ENCODE assay signal across 26 cellular contexts in the genomic region with DNA sequence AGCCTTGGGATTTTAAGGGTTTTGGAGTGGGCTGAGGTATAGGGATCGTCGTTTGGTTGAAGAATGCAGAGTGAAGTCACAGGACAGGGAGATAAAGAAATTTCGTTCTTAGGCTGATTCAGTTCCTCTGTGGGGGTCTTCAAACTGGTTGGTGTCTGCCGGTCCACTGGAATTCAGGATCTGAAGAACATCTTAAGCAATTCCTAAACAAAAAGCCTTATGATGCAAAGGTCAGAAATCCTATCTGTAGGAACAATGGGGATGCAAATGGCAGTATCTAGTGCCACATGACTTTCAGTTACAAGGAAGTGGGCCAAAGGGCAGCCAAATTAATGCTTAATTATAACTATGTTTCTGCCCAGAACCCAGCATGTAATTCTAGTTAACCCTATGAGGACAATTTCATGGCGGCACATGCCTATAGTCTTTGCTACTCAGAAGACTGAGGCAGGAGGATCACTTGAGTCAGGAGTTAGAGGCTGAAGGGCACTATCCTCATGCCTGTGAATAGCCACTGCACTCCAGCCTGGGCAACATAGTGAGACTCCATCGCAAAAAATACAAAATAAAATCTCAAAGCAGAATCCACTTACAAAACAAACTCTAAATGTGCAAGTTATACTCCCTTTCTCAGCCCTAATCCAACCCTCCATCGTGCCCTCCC. TPM values are rescaled to one million over a fixed set of nuclear protein-coding genes. Genes with fewer than 3 reads are reported as not detected.
DNase-seq lines count a peak whose midpoint lies in the region; ATAC-seq, FAIRE-seq and TF ChIP-seq lines count a peak whose summit lies in the region.
"Had no signal": no experiment of that assay in that cellular context is flagged by ENCODE, and none has a peak within 500 bp of the region (broad histone marks: within the 10 kb centered on the region; RNA-seq: fewer than 3 reads in every experiment).

No MANE protein-coding gene starts in this region.

- H3K36me3 Mint-ChIP-seq in CD14-positive monocyte, result peaks cover 0 to 3% of the 10 kb centered on the region in 2 donors

- H3K9me3 ChIP-seq in HepG2 (ENCODE audit: low read length) (peaks cover 9% of the 10 kb centered on the region; the same call in 1 of the 2 replicates), upper lobe of right lung (no peaks in the 10 kb centered on the region)
- H3K9me3 ChIP-seq: neutrophil had no signal

- POLR2A ChIA-PET in HepG2 (lab: Yijun Ruan, JAX), result no interaction called here

- H4K20me1 ChIP-seq in HepG2 (ENCODE audit: insufficient read depth, low read length), result no peaks in the 10 kb centered on the region

- peaks cover 12 to 15% (median 14%) of the 10 kb centered on the region in 3 donors for H3K27me3 Mint-ChIP-seq in CD14-positive monocyte (ENCODE audit: low read depth in 3 of 3)

- DNase-seq in HTR-8/SVneo (ENCODE audit: insufficient read length, low spot score) (no peak), dedifferentiated amniotic fluid mesenchymal stem cell (ENCODE audit: extremely low spot score) (peak; percentile 47), HepG2 (ENCODE audit: low spot score) (no peak), upper lobe of right lung (no peak), DMS114 treated with DMSO at 0.1 percent for 48 hours (lab: John Stamatoyannopoulos, UW; ENCODE audit: unreplicated experiment) (no peak), posterior cingulate gyrus (no peak), CD14-positive monocyte (ENCODE audit: low spot score) (no peak)
- DNase-seq: activated CD4-positive, alpha-beta T cell treated with anti-CD3 and anti-CD28 coated beads for 1 hour; activated CD8-positive, alpha-beta T cell treated with anti-CD3 and anti-CD28 coated beads, Interleukin-2, amount 10 ng/mL, durations not matched to agents 7 days and 5 days; activated gamma-delta T cell treated with Interleukin-2 at 50 U/mL for 16 hours; activated naive CD8-positive, alpha-beta T cell treated with anti-CD3 and anti-CD28 coated beads, Interleukin-2, amount 50 U/mL, for 24 hours; activated T-cell treated with anti-CD3 and anti-CD28 coated beads, Interleukin-2, amount 50 U/mL, for 1 hour; brain microvascular endothelial cell; CD4-positive, CD25-positive, alpha-beta regulatory T cell; effector memory CD4-positive, alpha-beta T cell; erythroblast; Karpas-422; mammary epithelial cell; NCI-H187 treated with DMSO at 0.1 percent for 48 hours; NCI-H526 treated with DMSO at 0.1 percent for 48 hours; T-helper 1 cell had no signal

- ATAC-seq in HepG2 (no peak), upper lobe of right lung (no peak)
- ATAC-seq: activated CD8-positive, alpha-beta T cell treated with anti-CD3 and anti-CD28 coated beads, Interleukin-2, amount 10 ng/mL, durations not matched to agents 7 days and 5 days; activated naive CD8-positive, alpha-beta T cell treated with anti-CD3 and anti-CD28 coated beads, Interleukin-2, amount 50 U/mL, for 24 hours had no signal

- H2AFZ ChIP-seq in HepG2 (ENCODE audit: low read length), result peak overlapping the region; percentile 48

- 59% methylated on average over 7 of the region's 7 CpGs for WGBS in HepG2 (ENCODE audit: low lambda C conversion rate)

- no peak overlapping the region for H3K9ac ChIP-seq in HepG2 (ENCODE audit: insufficient read depth, low read depth, low read length)

- H3K36me3 ChIP-seq in HepG2 (replicated peaks in 1 of 2; ENCODE audit: control insufficient read depth in 1 of 2, insufficient read depth in 2 of 2, low read length in 2 of 2) (no peaks in the 10 kb centered on the region), upper lobe of right lung (no peaks in the 10 kb centered on the region)
- H3K36me3 ChIP-seq: brain microvascular endothelial cell, neutrophil had no signal

- H3K27ac Mint-ChIP-seq in CD14-positive monocyte, result no peak overlapping the region
- H3K27ac Mint-ChIP-seq: activated CD8-positive, alpha-beta T cell treated with anti-CD3 and anti-CD28 coated beads, Interleukin-2, amount 10 ng/mL, durations not matched to agents 7 days and 5 days; activated naive CD8-positive, alpha-beta T cell treated with anti-CD3 and anti-CD28 coated beads, Interleukin-2, amount 50 U/mL, for 24 hours; CD4-positive, CD25-positive, alpha-beta regulatory T cell had no signal

- in situ Hi-C loops in HepG2 (cut with HindIII; ENCODE audit: extremely low pct_ligation_motif_present, low pct_unique_long_range_greater_than_20kb), result no loop called here

- no peaks in the 10 kb centered on the region; a peak in 2 of 5 replicates for H3K27me3 ChIP-seq in HepG2 (ENCODE audit: control insufficient read depth in 1 of 2, insufficient read depth in 2 of 2, low read length in 2 of 2)
- H3K27me3 ChIP-seq in upper lobe of right lung, result peaks cover 5% of the 10 kb centered on the region
- H3K27me3 ChIP-seq: brain microvascular endothelial cell had no signal

- H3K4me3 Mint-ChIP-seq in CD14-positive monocyte, result no peak overlapping the region
- H3K4me3 Mint-ChIP-seq: activated CD8-positive, alpha-beta T cell treated with anti-CD3 and anti-CD28 coated beads, Interleukin-2, amount 10 ng/mL, durations not matched to agents 7 days and 5 days; activated naive CD8-positive, alpha-beta T cell treated with anti-CD3 and anti-CD28 coated beads, Interleukin-2, amount 50 U/mL, for 24 hours; CD4-positive, CD25-positive, alpha-beta regulatory T cell had no signal

- no peak for TF ChIP-seq EP300 in HepG2 (IDR thresholded peaks at IDR 0.05; ENCODE audit: low read depth in 2 of 2, low read length in 2 of 2)
- TF ChIP-seq EP300 in HepG2 (CRISPR knock-in tag; IDR thresholded peaks at IDR 0.05; ENCODE audit: borderline replicate concordance), result no peak

- TF ChIP-seq RAD21 in HepG2 (CRISPR knock-in tag; IDR thresholded peaks at IDR 0.05), result no peak

- no TSS peak for BruUV-seq in HepG2 (replicated peaks; lab: Mats Ljungman, UMichigan)

- intact Hi-C loops in HepG2 (cut with micrococcal nuclease; ENCODE audit: unreplicated experiment) (no loop called here), upper lobe of right lung (cut with DNase I) (no loop called here), posterior cingulate gyrus (cut with DNase I) (no loop called here), CD14-positive monocyte (cut with micrococcal nuclease) (no loop called here)

- no peak for TF ChIP-seq CTCF in HepG2 (CRISPR knock-in tag; IDR thresholded peaks at IDR 0.05)
- TF ChIP-seq CTCF in upper lobe of right lung (IDR thresholded peaks at IDR 0.05), result no peak
- no peak for TF ChIP-seq CTCF in CD14-positive monocyte (IDR thresholded peaks at IDR 0.05)

- TF ChIP-seq POLR2A in HepG2 (IDR thresholded peaks at IDR 0.05; ENCODE audit: insufficient read depth in 1 of 2, low read depth in 2 of 2, low read length in 2 of 2), result no peak

- H3K79me2 ChIP-seq in HepG2 (ENCODE audit: insufficient read depth, low read length), result peaks cover under 1% of the 10 kb centered on the region

- H3K9me3 Mint-ChIP-seq in CD14-positive monocyte, result peaks cover 3 to 18% (median 7%) of the 10 kb centered on the region in 7 donors
- H3K9me3 Mint-ChIP-seq: activated naive CD8-positive, alpha-beta T cell treated with anti-CD3 and anti-CD28 coated beads, Interleukin-2, amount 50 U/mL, for 24 hours had no signal

- H3K4me1 Mint-ChIP-seq in CD14-positive monocyte, result peaks cover 6% of the 10 kb centered on the region

- H3K4me3 ChIP-seq in HepG2 (replicated peaks in 1 of 3; ENCODE audit: insufficient read depth in 1 of 3, low read depth in 2 of 3, low read length in 3 of 3), result no peak overlapping the region
- no peak overlapping the region for H3K4me3 ChIP-seq in upper lobe of right lung

- peak overlapping the region; percentile 47 for H3K4me2 ChIP-seq in HepG2 (ENCODE audit: low read depth, low read length)

- H3K4me1 ChIP-seq in HepG2 (ENCODE audit: insufficient read depth, low read length) (peaks cover 55% of the 10 kb centered on the region), upper lobe of right lung (peaks cover 4% of the 10 kb centered on the region)

- FAIRE-seq in HTR-8/SVneo (lab: Jason Lieb, UNC) (peak; percentile 55), HepG2 (lab: Jason Lieb, UNC) (no peak)
- FAIRE-seq: GM19239, RCC 7860, TTC549 had no signal

- CTCF ChIA-PET in HepG2 (lab: Yijun Ruan, JAX; ENCODE audit: low intra/inter-chr PET ratio, low total read pairs), result no interaction called here

- H3K27ac ChIP-seq in HepG2 (ENCODE audit: extremely low read length, insufficient read depth, low read length) (no peak overlapping the region), upper lobe of right lung (peak overlapping the region; percentile 51)
- H3K27ac ChIP-seq: brain microvascular endothelial cell, neutrophil had no signal

RNA-seq across cellular contexts. Expression of a gene that starts 4.6 kb away (rescaled TPM):
- total RNA-seq in HepG2 (2016; rRNA removed; fragmentation: Illumina TruSeq; extraction: Trizol) (9.6 and 16.0 TPM in 2 replicates), upper lobe of right lung (17.7 TPM)
- 12.4 and 15.5 TPM in 2 replicates for total RNA-seq in HepG2 (2016; cell fraction: cytosol; rRNA removed; fragmentation: Illumina TruSeq; extraction: Trizol; ENCODE audit: low read depth)
- 7.8 and 15.9 TPM in 2 replicates for total RNA-seq in HepG2 (2016; cell fraction: insoluble cytoplasmic fraction; rRNA removed; fragmentation: Illumina TruSeq; extraction: Trizol)
- 13.5 and 14.9 TPM in 2 replicates for total RNA-seq in HepG2 (2016; cell fraction: membrane; rRNA removed; fragmentation: Illumina TruSeq; extraction: Trizol)
- 16.7 and 19.1 TPM in 2 replicates for total RNA-seq in HepG2 (2016; cell fraction: nucleus; rRNA removed; fragmentation: Illumina TruSeq; extraction: Trizol)
- polyA plus RNA-seq in HepG2 (2011; rRNA removed) (16.7 and 18.4 TPM in 2 replicates), CD14-positive monocyte (not detected)
- polyA plus RNA-seq in HepG2 (2011; cell fraction: cytosol; rRNA removed), result 13.3 and 15.0 TPM in 2 replicates
- polyA plus RNA-seq in HepG2 (2011; cell fraction: nucleus; rRNA removed), result 17.7 and 19.3 TPM in 2 replicates
- 9.6 and 17.7 TPM in 2 replicates for polyA plus RNA-seq in HepG2 (2012)
- polyA plus RNA-seq in HepG2 (2016; cell fraction: cytosol; fragmentation: Illumina TruSeq; extraction: Trizol; ENCODE audit: low read depth), result 13.4 and 16.9 TPM in 2 replicates
- 8.0 and 9.1 TPM in 2 replicates for polyA plus RNA-seq in HepG2 (2016; cell fraction: insoluble cytoplasmic fraction; fragmentation: Illumina TruSeq; extraction: Trizol; ENCODE audit: low read depth)
- 10.5 and 11.4 TPM in 2 replicates for polyA plus RNA-seq in HepG2 (2016; cell fraction: membrane; fragmentation: Illumina TruSeq; extraction: Trizol; ENCODE audit: low read depth)
- polyA plus RNA-seq in HepG2 (2016; cell fraction: nucleus; fragmentation: Illumina TruSeq; extraction: Trizol; ENCODE audit: insufficient read depth, low read depth), result 19.6 and 21.1 TPM in 2 replicates
- 56.1 TPM in 1 of 2 replicates, not detected in the other for polyA minus RNA-seq in HepG2 (2011; rRNA and poly(A)+ RNA removed; ENCODE audit: low replicate concordance)
- 17.8 and 20.0 TPM in 2 replicates for polyA minus RNA-seq in HepG2 (2011; cell fraction: cytosol; rRNA and poly(A)+ RNA removed)
- 22.7 and 27.8 TPM in 2 replicates for polyA minus RNA-seq in HepG2 (2011; cell fraction: nucleus; rRNA and poly(A)+ RNA removed)
- total RNA-seq: activated CD8-positive, alpha-beta T cell treated with anti-CD3 and anti-CD28 coated beads, Interleukin-2, amount 10 ng/mL, durations not matched to agents 7 days and 5 days; CD4-positive, CD25-positive, alpha-beta regulatory T cell had no signal
- polyA plus RNA-seq: CD4-positive, CD25-positive, alpha-beta regulatory T cell; mammary epithelial cell had no signal

RNA-seq across cellular contexts. Expression of a gene that starts 15.6 kb away (rescaled TPM):
- total RNA-seq in HepG2 (2016; rRNA removed; fragmentation: Illumina TruSeq; extraction: Trizol) (25.5 and 31.0 TPM in 2 replicates), upper lobe of right lung (13.3 TPM)
- total RNA-seq in HepG2 (2016; cell fraction: cytosol; rRNA removed; fragmentation: Illumina TruSeq; extraction: Trizol; ENCODE audit: low read depth), result 5.6 and 7.0 TPM in 2 replicates
- 26.0 and 33.1 TPM in 2 replicates for total RNA-seq in HepG2 (2016; cell fraction: insoluble cytoplasmic fraction; rRNA removed; fragmentation: Illumina TruSeq; extraction: Trizol)
- total RNA-seq in HepG2 (2016; cell fraction: membrane; rRNA removed; fragmentation: Illumina TruSeq; extraction: Trizol), result 12.6 and 14.4 TPM in 2 replicates
- 15.4 and 17.9 TPM in 2 replicates for total RNA-seq in HepG2 (2016; cell fraction: nucleus; rRNA removed; fragmentation: Illumina TruSeq; extraction: Trizol)
- polyA plus RNA-seq in HepG2 (2011; rRNA removed) (11.3 and 12.9 TPM in 2 replicates), CD14-positive monocyte (10 to 100 TPM in 1 of 2 donors, 1 to 10 TPM in 1; 9.5 to 10.9 TPM)
- 9.0 and 10.2 TPM in 2 replicates for polyA plus RNA-seq in HepG2 (2011; cell fraction: cytosol; rRNA removed)
- 4.4 and 5.3 TPM in 2 replicates for polyA plus RNA-seq in HepG2 (2011; cell fraction: nucleus; rRNA removed)
- 10.7 and 12.3 TPM in 2 replicates for polyA plus RNA-seq in HepG2 (2012)
- polyA plus RNA-seq in HepG2 (2016; cell fraction: cytosol; fragmentation: Illumina TruSeq; extraction: Trizol; ENCODE audit: low read depth), result 3.9 and 4.7 TPM in 2 replicates
- 28.1 and 30.7 TPM in 2 replicates for polyA plus RNA-seq in HepG2 (2016; cell fraction: insoluble cytoplasmic fraction; fragmentation: Illumina TruSeq; extraction: Trizol; ENCODE audit: low read depth)
- polyA plus RNA-seq in HepG2 (2016; cell fraction: membrane; fragmentation: Illumina TruSeq; extraction: Trizol; ENCODE audit: low read depth), result 7.3 and 9.0 TPM in 2 replicates
- 18.2 and 18.6 TPM in 2 replicates for polyA plus RNA-seq in HepG2 (2016; cell fraction: nucleus; fragmentation: Illumina TruSeq; extraction: Trizol; ENCODE audit: insufficient read depth, low read depth)
- 9.2 and 11.2 TPM in 2 replicates for polyA minus RNA-seq in HepG2 (2011; rRNA and poly(A)+ RNA removed; ENCODE audit: low replicate concordance)
- 10.6 and 11.6 TPM in 2 replicates for polyA minus RNA-seq in HepG2 (2011; cell fraction: cytosol; rRNA and poly(A)+ RNA removed)
- polyA minus RNA-seq in HepG2 (2011; cell fraction: nucleus; rRNA and poly(A)+ RNA removed), result 12.6 and 13.1 TPM in 2 replicates

RNA-seq across cellular contexts. Expression of a gene that starts 53.6 kb away (rescaled TPM):
- total RNA-seq in HepG2 (2016; rRNA removed; fragmentation: Illumina TruSeq; extraction: Trizol) (27.9 and 66.5 TPM in 2 replicates), upper lobe of right lung (1.6 TPM)
- total RNA-seq in HepG2 (2016; cell fraction: cytosol; rRNA removed; fragmentation: Illumina TruSeq; extraction: Trizol; ENCODE audit: low read depth), result 23.8 and 30.4 TPM in 2 replicates
- total RNA-seq in HepG2 (2016; cell fraction: insoluble cytoplasmic fraction; rRNA removed; fragmentation: Illumina TruSeq; extraction: Trizol), result 29.2 and 65.4 TPM in 2 replicates
- total RNA-seq in HepG2 (2016; cell fraction: membrane; rRNA removed; fragmentation: Illumina TruSeq; extraction: Trizol), result 25.6 and 35.7 TPM in 2 replicates
- 59.9 and 65.1 TPM in 2 replicates for total RNA-seq in HepG2 (2016; cell fraction: nucleus; rRNA removed; fragmentation: Illumina TruSeq; extraction: Trizol)
- polyA plus RNA-seq in HepG2 (2011; rRNA removed) (63.3 and 76.0 TPM in 2 replicates), CD14-positive monocyte (not detected)
- polyA plus RNA-seq in HepG2 (2011; cell fraction: cytosol; rRNA removed), result 40.8 and 74.9 TPM in 2 replicates
- polyA plus RNA-seq in HepG2 (2011; cell fraction: nucleus; rRNA removed), result 88.1 and 138 TPM in 2 replicates
- polyA plus RNA-seq in HepG2 (2012), result 42.2 and 59.1 TPM in 2 replicates
- 25.1 and 35.1 TPM in 2 replicates for polyA plus RNA-seq in HepG2 (2016; cell fraction: cytosol; fragmentation: Illumina TruSeq; extraction: Trizol; ENCODE audit: low read depth)
- 30.5 and 31.8 TPM in 2 replicates for polyA plus RNA-seq in HepG2 (2016; cell fraction: insoluble cytoplasmic fraction; fragmentation: Illumina TruSeq; extraction: Trizol; ENCODE audit: low read depth)
- 24.6 and 30.2 TPM in 2 replicates for polyA plus RNA-seq in HepG2 (2016; cell fraction: membrane; fragmentation: Illumina TruSeq; extraction: Trizol; ENCODE audit: low read depth)
- 99.0 and 99.2 TPM in 2 replicates for polyA plus RNA-seq in HepG2 (2016; cell fraction: nucleus; fragmentation: Illumina TruSeq; extraction: Trizol; ENCODE audit: insufficient read depth, low read depth)
- polyA minus RNA-seq in HepG2 (2011; rRNA and poly(A)+ RNA removed; ENCODE audit: low replicate concordance), result 0.42 and 193 TPM in 2 replicates
- 32.3 and 43.5 TPM in 2 replicates for polyA minus RNA-seq in HepG2 (2011; cell fraction: cytosol; rRNA and poly(A)+ RNA removed)
- 50.4 and 63.9 TPM in 2 replicates for polyA minus RNA-seq in HepG2 (2011; cell fraction: nucleus; rRNA and poly(A)+ RNA removed)
- total RNA-seq: activated CD8-positive, alpha-beta T cell treated with anti-CD3 and anti-CD28 coated beads, Interleukin-2, amount 10 ng/mL, durations not matched to agents 7 days and 5 days; HT-29 had no signal
- polyA plus RNA-seq: CD4-positive, CD25-positive, alpha-beta regulatory T cell had no signal
